Comparison of ENCODE assay signal across 8 cellular contexts in the genomic region with DNA sequence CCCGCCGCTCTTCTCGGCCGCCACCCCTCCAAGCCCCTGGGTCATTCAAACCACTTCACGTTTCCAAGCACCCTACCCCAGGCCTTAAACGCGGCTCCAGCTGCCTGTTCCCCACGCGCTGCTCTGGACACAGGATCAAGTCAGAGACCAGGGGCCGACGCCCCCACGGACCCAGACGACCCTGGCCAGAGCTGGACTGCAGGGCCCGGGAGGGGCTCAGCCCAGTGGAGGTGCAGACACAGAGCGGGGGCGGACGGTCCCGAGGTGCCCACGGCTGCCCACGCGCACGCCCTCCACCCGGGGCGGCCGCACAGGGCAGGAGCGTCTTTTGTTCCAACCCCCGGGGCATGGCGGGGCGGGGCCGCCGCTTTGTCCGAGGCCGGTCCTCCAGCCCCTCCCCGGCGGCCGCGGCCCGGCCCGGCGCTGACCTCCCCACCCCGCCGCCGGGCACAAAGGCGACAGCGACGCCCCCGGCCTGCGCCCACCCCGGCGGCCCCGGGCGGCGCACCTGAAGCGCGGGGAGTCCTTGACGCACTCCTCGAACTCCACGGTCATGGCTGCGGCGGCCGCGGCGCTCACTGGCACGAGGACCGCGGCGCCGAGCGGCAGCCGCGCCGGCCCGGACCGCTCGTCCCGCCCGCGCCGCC. TPM values are rescaled to one million over a fixed set of nuclear protein-coding genes. Genes with fewer than 3 reads are reported as not detected.
DNase-seq lines count a peak whose midpoint lies in the region; ATAC-seq and TF ChIP-seq lines count a peak whose summit lies in the region.

No MANE protein-coding gene starts in this region.

- H3K36me3 Mint-ChIP-seq in H9 (ENCODE audit: insufficient read depth in 1 of 3, low read depth in 3 of 3): peaks cover 0 to 13% (median 7%) of the 10 kb centered on the region in 3 experiments; a peak in 3 of 7 replicates
- no peaks in the 10 kb centered on the region for H3K36me3 Mint-ChIP-seq in neural progenitor cell

- H2BK20ac ChIP-seq in H9 (ENCODE audit: low read depth, low read length, poor library complexity, severe bottlenecking): no peak overlapping the region

- H2AFZ ChIP-seq in H9 (ENCODE audit: low read length) (no peak overlapping the region), neural progenitor cell (replicated peaks) (no peak overlapping the region)

- H3K9ac ChIP-seq in H9 (ENCODE audit: extremely low read depth, insufficient read length, low read length) (no peak overlapping the region), neural progenitor cell (no peak overlapping the region)

- no peak for ATAC-seq in HG03175 (IDR thresholded peaks at IDR 0.05; ENCODE audit: unreplicated experiment)

- no peaks in the 10 kb centered on the region for H3K36me3 ChIP-seq in neural progenitor cell

- H3K79me2 ChIP-seq in H9 (ENCODE audit: insufficient read depth, low read length): no peaks in the 10 kb centered on the region
- peaks cover 5% of the 10 kb centered on the region for H3K79me2 ChIP-seq in neural progenitor cell (ENCODE audit: low read depth)

- H3K27ac Mint-ChIP-seq in H9: no peak overlapping the region
- no peak overlapping the region for H3K27ac Mint-ChIP-seq in neural progenitor cell

- H3K9me3 ChIP-seq in H9 (ENCODE audit: control insufficient read depth, low read depth, low read length) (no peaks in the 10 kb centered on the region), neural progenitor cell (ENCODE audit: low read depth) (no peaks in the 10 kb centered on the region)

- no peak overlapping the region for H3K23ac ChIP-seq in H9 (ENCODE audit: insufficient read length, low read depth, low read length)

- H3K4me1 ChIP-seq in H9 (ENCODE audit: insufficient read depth, low read length): peaks cover 5% of the 10 kb centered on the region; the same call in 1 of the 2 replicates
- peaks cover 37% of the 10 kb centered on the region for H3K4me1 ChIP-seq in neural progenitor cell

- H4K20me1 ChIP-seq in H9 (ENCODE audit: control insufficient read depth, insufficient read depth, insufficient read length) (no peaks in the 10 kb centered on the region), neural progenitor cell (ENCODE audit: low read depth) (peaks cover 46% of the 10 kb centered on the region)

- peak overlapping the region; percentile 33 for H3K4me2 ChIP-seq in H9 (ENCODE audit: insufficient read depth, insufficient read length, low read length)
- H3K4me2 ChIP-seq in neural progenitor cell: peak overlapping the region; percentile 100

- DNase-seq in H9 (no peak), RWPE1 (ENCODE audit: low spot score) (no peak), erythroblast (lab: John Stamatoyannopoulos, UW) (peak; percentile 51 to 65), neural progenitor cell (ENCODE audit: low spot score) (peak; percentile 76), KBM-7 (no peak), NCI-H128 (lab: John Stamatoyannopoulos, UW; ENCODE audit: unreplicated experiment) (no peak)

- peaks cover 24% of the 10 kb centered on the region for H3F3A ChIP-seq in neural progenitor cell (ENCODE audit: low read depth)

- CTCF ChIA-PET in RWPE1 (lab: Yijun Ruan, JAX): no interaction called here

- H2BK12ac ChIP-seq in H9 (ENCODE audit: insufficient read length, low read depth, low read length): no peak overlapping the region

- H3K4me3 Mint-ChIP-seq in H9 (peak overlapping the region; percentile 74 to 86), neural progenitor cell (peak overlapping the region; percentile 94)

- no peak for TF ChIP-seq POLR2A in erythroblast (IDR thresholded peaks at IDR 0.05; ENCODE audit: low read length)

- no peak overlapping the region for H4K5ac ChIP-seq in H9 (ENCODE audit: insufficient read length, low read depth, low read length)

- no peak overlapping the region for H2BK5ac ChIP-seq in H9 (ENCODE audit: insufficient read length, low read length)

- H3K27ac ChIP-seq in H9 (ENCODE audit: insufficient read length, low read depth, low read length) (no peak overlapping the region), RWPE1 (peak overlapping the region; percentile 100), neural progenitor cell (no peak overlapping the region)

- TF ChIP-seq CTCF in H9 (conservative IDR thresholded peaks at IDR 0.05) (no peak), RWPE1 (conservative IDR thresholded peaks at IDR 0.05; ENCODE audit: low read depth) (no peak), neural progenitor cell (IDR thresholded peaks at IDR 0.05) (no peak)

- POLR2A ChIA-PET in RWPE1 (lab: Yijun Ruan, JAX; ENCODE audit: low non-redundant PET): no interaction called here

- no peak overlapping the region for H3K18ac ChIP-seq in H9 (ENCODE audit: insufficient read length, low read depth, low read length)

- no peaks in the 10 kb centered on the region; a peak in 1 of 5 replicates for H3K9me3 Mint-ChIP-seq in H9
- no peaks in the 10 kb centered on the region for H3K9me3 Mint-ChIP-seq in neural progenitor cell

- in situ Hi-C loops in KBM-7 (cut with MboI; ENCODE audit: low pct_unique_long_range_greater_than_20kb, low sequenced_read_pairs): no loop called here

- H3K79me1 ChIP-seq in H9 (ENCODE audit: insufficient read depth, low read depth, low read length, poor library complexity, severe bottlenecking): no peaks in the 10 kb centered on the region

- no peak overlapping the region for H3T11ph ChIP-seq in H9 (ENCODE audit: low read length)

- H3K4me1 Mint-ChIP-seq in H9: peaks cover 18 to 31% of the 10 kb centered on the region in 2 experiments
- peaks cover 18% of the 10 kb centered on the region for H3K4me1 Mint-ChIP-seq in neural progenitor cell

- no peak overlapping the region; the same call in 1 of the 2 replicates for H3K14ac ChIP-seq in H9 (ENCODE audit: insufficient read depth, low read length)

- peaks cover 15% of the 10 kb centered on the region for H3K23me2 ChIP-seq in H9 (ENCODE audit: insufficient read length, low read depth, low read length, poor library complexity, severe bottlenecking)

- peaks cover 3% of the 10 kb centered on the region; the same call in 1 of the 2 replicates for H3K27me3 Mint-ChIP-seq in H9 (ENCODE audit: low read depth)
- peaks cover 4% of the 10 kb centered on the region for H3K27me3 Mint-ChIP-seq in neural progenitor cell (ENCODE audit: insufficient read depth, low read depth)

- H2BK120ac ChIP-seq in H9 (ENCODE audit: low read depth, low read length, poor library complexity, severe bottlenecking): no peak overlapping the region

- no peak overlapping the region for H4K8ac ChIP-seq in H9 (replicated peaks; ENCODE audit: insufficient read length, low read depth, low read length)

- no peak overlapping the region for H2BK15ac ChIP-seq in H9 (ENCODE audit: low read depth, low read length)

- H3K4me3 ChIP-seq in GM08714 (ENCODE audit: low read length) (peak overlapping the region; percentile 81), neural progenitor cell (peak overlapping the region; percentile 71)

- no CpG with 5 or more reads among the region's 79 CpGs for WGBS in H9 (ENCODE audit: extremely low coverage, insufficient read length, low lambda C conversion rate)

- H4K91ac ChIP-seq in H9 (ENCODE audit: insufficient read length, low read depth, low read length): no peak overlapping the region

- no peak overlapping the region for H3K56ac ChIP-seq in H9 (ENCODE audit: insufficient read length, low read depth, low read length)

- H3K4ac ChIP-seq in H9 (ENCODE audit: low read depth, low read length): no peak overlapping the region

- H3K27me3 ChIP-seq in H9 (ENCODE audit: insufficient read depth, low read length) (no peaks in the 10 kb centered on the region), neural progenitor cell (peaks cover 10% of the 10 kb centered on the region)

- H2AK5ac ChIP-seq in H9 (ENCODE audit: insufficient read length, low read length): no peak overlapping the region

RNA-seq across cellular contexts. Expression of a gene that starts 0.3 kb away (rescaled TPM):
- total RNA-seq in H9 (2021) (39.5 and 41.4 TPM in 2 replicates), neural progenitor cell (ENCODE audit: low replicate concordance) (10.7 and 24.6 TPM in 2 replicates)

RNA-seq across cellular contexts. Expression of a gene that starts 1.0 kb away (rescaled TPM):
- total RNA-seq in H9 (2021) (38.0 and 40.9 TPM in 2 replicates), neural progenitor cell (ENCODE audit: low replicate concordance) (3.7 and 22.5 TPM in 2 replicates)

RNA-seq across cellular contexts. Expression of a gene that starts 17.1 kb away (rescaled TPM):
- total RNA-seq in H9 (2021) (138 and 139 TPM in 2 replicates), neural progenitor cell (ENCODE audit: low replicate concordance) (62.4 and 116 TPM in 2 replicates)

RNA-seq across cellular contexts. Expression of a gene that starts 17.2 kb away (rescaled TPM):
- total RNA-seq in H9 (2021) (14.0 and 15.0 TPM in 2 replicates), neural progenitor cell (ENCODE audit: low replicate concordance) (1.0 and 13.5 TPM in 2 replicates)

RNA-seq across cellular contexts. Expression of a gene that starts 23.7 kb away (rescaled TPM):
- total RNA-seq in H9 (2021) (0.28 and 0.35 TPM in 2 replicates), neural progenitor cell (ENCODE audit: low replicate concordance) (0.22 TPM in 1 of 2 replicates, not detected in the other)

Comparison
In these comparisons a context has a peak if more than half of its experiments do, and no peak if none do; other contexts are left out.
1. DNase-seq: peak in erythroblast (2 of 2) and neural progenitor cell (single experiment); none in H9 (single experiment), RWPE1 (single experiment), KBM-7 (single experiment) and NCI-H128 (single experiment).